8 cellular contexts compared by ENCODE assay signal in the genomic region with DNA sequence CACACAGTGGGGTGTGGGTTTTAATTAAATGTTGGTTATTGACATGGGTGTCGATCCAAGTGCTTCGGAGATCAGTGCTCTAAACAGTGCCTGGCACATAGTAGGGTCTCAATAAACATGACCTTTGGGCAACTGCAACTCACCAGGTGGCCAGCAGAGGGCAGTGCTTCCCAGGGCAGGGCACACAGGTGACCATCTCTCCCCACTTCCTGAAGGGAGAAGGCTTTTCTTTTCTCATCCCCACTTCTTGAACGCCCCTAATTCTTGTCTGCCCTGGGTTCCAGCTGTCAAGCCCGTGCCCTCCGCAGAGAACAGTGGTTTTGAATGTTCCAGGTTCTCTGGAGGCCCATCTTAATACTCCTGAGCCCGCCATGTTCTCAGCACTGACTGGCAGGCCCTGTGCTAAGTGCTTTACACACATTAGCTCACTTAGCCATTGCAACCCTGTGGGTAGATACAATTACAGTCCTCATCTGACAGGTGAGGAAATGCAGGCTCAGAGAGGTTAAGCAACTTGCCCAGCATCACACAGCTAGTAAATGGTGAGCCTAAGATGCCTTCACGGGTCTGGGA. TPM values are rescaled to one million over a fixed set of nuclear protein-coding genes. Genes with fewer than 3 reads are reported as not detected.
DNase-seq lines count a peak whose midpoint lies in the region; ATAC-seq and TF ChIP-seq lines count a peak whose summit lies in the region.

No MANE protein-coding gene starts in this region.

- TF ChIP-seq CTCF in PC-3 (conservative IDR thresholded peaks at IDR 0.05; ENCODE audit: low read depth, low read length) (peak; percentile 94), gastroesophageal sphincter (IDR thresholded peaks at IDR 0.05) (peak in 3 of 4 experiments; percentile 92 to 94 (median 93))

- H2AFZ ChIP-seq in PC-3 (ENCODE audit: low read length) = no peak overlapping the region

- no peaks in the 10 kb centered on the region for H4K20me1 ChIP-seq in PC-3 (ENCODE audit: low read length)

- no peaks in the 10 kb centered on the region for H3K36me3 ChIP-seq in PC-3 (ENCODE audit: low read depth, low read length)
- peaks cover 0 to 8% of the 10 kb centered on the region in 2 donors for H3K36me3 ChIP-seq in gastroesophageal sphincter

- no peak overlapping the region for H3K9ac ChIP-seq in PC-3 (ENCODE audit: low read length)

- H3K27ac ChIP-seq in PC-3 (ENCODE audit: low read length) (no peak overlapping the region), gastroesophageal sphincter (no peak overlapping the region)

- no peak overlapping the region for H3K4me2 ChIP-seq in PC-3 (ENCODE audit: low read length)

- ATAC-seq in PC-3 (peak; percentile 46), gastroesophageal sphincter (no peak)

- peak; percentile 10 for DNase-seq in NCI-H2171 treated with DMSO at 0.1 percent for 48 hours (lab: John Stamatoyannopoulos, UW)
- DNase-seq in NCI-H2171 (lab: John Stamatoyannopoulos, UW) = no peak
- peak; percentile 76 for DNase-seq in PC-3
- DNase-seq in activated T-helper 1 cell treated with anti-CD3 and anti-CD28 coated beads, Interleukin-2, amount 50 U/mL, for 16 hours (ENCODE audit: low read depth in 1 of 2, low spot score in 1 of 2) = peak; percentile 58 to 61
- DNase-seq in stimulated activated CD4-positive, alpha-beta T cell treated with anti-CD3 and anti-CD28 coated beads, Interleukin-12 subunit alpha, Interleukin-12 subunit beta, amount 100 ng/mL, for 4 hours = peak; percentile 75
- no peak for DNase-seq in NCI-H2029 treated with DMSO at 0.1 percent for 48 hours (lab: John Stamatoyannopoulos, UW)
- DNase-seq in HCEC 1CT = no peak

- POLR2A ChIA-PET in PC-3 (lab: Charles Lee; ENCODE audit: unreplicated experiment) = interaction anchor here (0.8 kb wide), 1 partner anchor 26 kb away, joined by 4 read pairs; no protein-coding TSS in a partner anchor

- no peak for TF ChIP-seq POLR2A in gastroesophageal sphincter (IDR thresholded peaks at IDR 0.05)

- no peaks in the 10 kb centered on the region for H3F3A ChIP-seq in PC-3 (ENCODE audit: low read length, unreplicated experiment)

- WGBS in gastroesophageal sphincter (ENCODE audit: low coverage in 1 of 2), 2 donors = 56 to 95% methylated on average over 2 to 4 of the region's 7 CpGs

- no peaks in the 10 kb centered on the region for H3K9me2 ChIP-seq in PC-3 (replicated peaks; ENCODE audit: low read length)

- H3K79me2 ChIP-seq in PC-3 (ENCODE audit: low read length) = no peaks in the 10 kb centered on the region

- CTCF ChIA-PET in PC-3 (lab: Charles Lee) = interaction anchor here (1.3 to 3.1 kb wide), 3 partner anchors 24 to 96 kb away, joined by 5 to 16 read pairs (median 13); no protein-coding TSS in a partner anchor

- H3K4me3 ChIP-seq in PC-3 (ENCODE audit: low read length) = no peak overlapping the region
- no peak overlapping the region for H3K4me3 ChIP-seq in gastroesophageal sphincter

- TF ChIP-seq EP300 in gastroesophageal sphincter (IDR thresholded peaks at IDR 0.05) = no peak

- H3K4me1 ChIP-seq in PC-3 (ENCODE audit: insufficient read depth, low read length) (peaks cover 13% of the 10 kb centered on the region; the same call in 1 of the 2 replicates), gastroesophageal sphincter (peaks cover 0 to 47% (median 25%) of the 10 kb centered on the region in 3 donors)

- H3K27me3 ChIP-seq in PC-3 (ENCODE audit: low read length) = no peaks in the 10 kb centered on the region
- H3K27me3 ChIP-seq in gastroesophageal sphincter = no peaks in the 10 kb centered on the region

- no peaks in the 10 kb centered on the region for H3K9me3 ChIP-seq in PC-3 (ENCODE audit: low read length)
- no peaks in the 10 kb centered on the region for H3K9me3 ChIP-seq in gastroesophageal sphincter

- intact Hi-C loops in PC-3 (cut with micrococcal nuclease) = loop anchor here (1.0 to 2.0 kb wide), 2 partner anchors 37 to 96 kb away; no protein-coding TSS in a partner anchor

- BruUV-seq in PC-3 (replicated peaks; lab: Mats Ljungman, UMichigan) = no TSS peak

RNA-seq across cellular contexts. Expression of a gene that starts 16.3 kb away (rescaled TPM):
- total RNA-seq in PC-3 (2014; rRNA removed) (6.7 and 9.3 TPM in 2 replicates), gastroesophageal sphincter (10 to 100 TPM; 19.3 to 56.8 (median 25.5) TPM)

RNA-seq across cellular contexts. Expression of a gene that starts 17.0 kb away (rescaled TPM):
- total RNA-seq in PC-3 (2014; rRNA removed) = not detected in 2 replicates
- total RNA-seq in gastroesophageal sphincter = 1 to 10 TPM in 2 of 4 donors, under 1 TPM in 2; 0.42 to 1.9 (median 0.75) TPM

RNA-seq across cellular contexts. Expression of a gene that starts 30.7 kb away (rescaled TPM):
- total RNA-seq in PC-3 (2014; rRNA removed) (21.4 and 22.3 TPM in 2 replicates), gastroesophageal sphincter (10 to 100 TPM; 40.7 to 66.8 (median 53.3) TPM)

RNA-seq across cellular contexts. Expression of a gene that starts 36.5 kb away (rescaled TPM):
- total RNA-seq in PC-3 (2014; rRNA removed) (20.3 and 22.1 TPM in 2 replicates), gastroesophageal sphincter (10 to 100 TPM; 17.0 to 20.0 (median 18.8) TPM)

Comparison
In these comparisons a context has a peak if more than half of its experiments do, and no peak if none do; other contexts are left out.
1. DNase-seq: peak in NCI-H2171 treated with DMSO at 0.1 percent for 48 hours (single experiment), PC-3 (single experiment), activated T-helper 1 cell treated with anti-CD3 and anti-CD28 coated beads, Interleukin-2, amount 50 U/mL, for 16 hours (2 of 2) and stimulated activated CD4-positive, alpha-beta T cell treated with anti-CD3 and anti-CD28 coated beads, Interleukin-12 subunit alpha, Interleukin-12 subunit beta, amount 100 ng/mL, for 4 hours (single experiment); none in NCI-H2171 (single experiment), NCI-H2029 treated with DMSO at 0.1 percent for 48 hours (single experiment) and HCEC 1CT (single experiment).